In the genomic region with DNA sequence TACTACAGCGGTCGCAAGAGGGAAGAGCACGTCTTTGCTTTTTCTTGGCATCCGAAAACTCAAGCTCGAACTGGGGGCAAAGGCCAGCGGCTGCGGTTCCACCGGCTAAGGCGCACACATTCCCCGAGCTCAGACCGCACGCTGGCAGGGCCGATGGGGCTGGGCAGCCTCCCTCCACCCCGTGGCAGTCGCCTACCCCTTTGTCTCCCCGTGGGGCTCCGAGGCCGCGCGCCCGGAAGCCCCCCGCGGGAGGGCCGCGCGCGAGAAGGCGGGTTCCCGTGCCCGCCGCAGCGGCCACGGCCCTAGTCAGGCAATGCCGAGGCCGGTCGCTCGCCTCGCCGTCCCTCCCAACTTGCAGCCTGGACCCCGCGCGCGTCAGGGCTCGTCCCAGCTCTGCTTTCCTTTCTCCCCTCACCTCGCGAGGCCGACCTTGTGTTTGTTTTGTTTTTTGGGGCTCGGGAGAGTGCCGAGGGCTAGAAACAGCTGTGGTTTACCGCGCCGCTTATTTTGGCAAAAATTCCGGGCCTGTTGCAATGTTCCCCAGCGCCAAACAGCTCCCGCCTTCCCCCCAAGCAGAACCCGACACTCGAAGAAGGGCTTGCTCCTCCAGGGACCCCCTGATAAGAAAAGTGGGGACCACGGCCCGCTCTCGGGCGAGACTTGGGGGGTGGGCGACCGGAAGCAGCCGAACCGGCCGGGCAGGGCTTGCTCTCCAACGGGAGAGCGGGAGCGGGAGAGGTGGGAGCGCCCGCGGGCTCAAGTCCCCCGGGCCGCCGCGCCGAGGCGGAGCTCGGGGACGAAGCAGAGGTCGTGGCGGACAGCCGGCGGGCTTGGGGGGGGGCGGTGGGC, we compare ENCODE assay signal across 8 cellular contexts. TPM values are rescaled to one million over a fixed set of nuclear protein-coding genes. Genes with fewer than 3 reads are reported as not detected.
DNase-seq lines count a peak whose midpoint lies in the region; ATAC-seq and TF ChIP-seq lines count a peak whose summit lies in the region.

No MANE protein-coding gene starts in this region.

- H3K9me3 ChIP-seq in Karpas-422 (ENCODE audit: low read length) (no peaks in the 10 kb centered on the region), left ventricle myocardium inferior (replicated peaks) (no peaks in the 10 kb centered on the region), prostate gland (no peaks in the 10 kb centered on the region), uterus (no peaks in the 10 kb centered on the region)

- DNase-seq in C1 segment of cervical spinal cord (lab: John Stamatoyannopoulos, UW), result peak in 13 of 14 donors; percentile 4 to 84 (median 70)
- DNase-seq in Karpas-422, result peak; percentile 74
- DNase-seq in SW480 (ENCODE audit: low spot score), result peak; percentile 60
- DNase-seq in amniotic epithelial cell (ENCODE audit: low read depth), result peak; percentile 84
- peak; percentile 66 for DNase-seq in left ventricle myocardium inferior
- DNase-seq in prostate gland (ENCODE audit: low spot score), result peak; percentile 52
- peak; percentile 68 to 75 for DNase-seq in uterus

- H3K79me2 ChIP-seq in Karpas-422 (ENCODE audit: low read length), result peaks cover 29% of the 10 kb centered on the region

- TF ChIP-seq POLR2A in prostate gland (IDR thresholded peaks at IDR 0.05) (peak; percentile 35), uterus (IDR thresholded peaks at IDR 0.05) (peak in 1 of 2 donors; percentile 49)

- peak overlapping the region; percentile 37; the same call in 1 of the 2 replicates for H3K27ac ChIP-seq in Karpas-422 (ENCODE audit: low read length)
- H3K27ac ChIP-seq in left ventricle myocardium inferior (replicated peaks), result peak overlapping the region; percentile 100
- peak overlapping the region; percentile 99 to 100 for H3K27ac ChIP-seq in prostate gland
- peak overlapping the region; percentile 98 to 100 for H3K27ac ChIP-seq in uterus

- no peaks in the 10 kb centered on the region for H4K20me1 ChIP-seq in Karpas-422 (ENCODE audit: insufficient read depth, low read depth, low read length)

- intact Hi-C loops in left ventricle myocardium inferior (cut with micrococcal nuclease) (loop anchor here (5.0 to 10.0 kb wide), 2 partner anchors 251 to 591 kb away; no protein-coding TSS in a partner anchor), prostate gland (cut with DNase I) (loop anchor here (2.0 to 10.0 kb wide), 5 partner anchors 77 to 1159 kb away; a partner anchor contains a TSS), uterus (cut with DNase I; ENCODE audit: low total_unique reads) (no loop called here)

- H3K4me3 ChIP-seq in Karpas-422 (ENCODE audit: low read length), result peak overlapping the region; percentile 70
- peak overlapping the region; percentile 96 for H3K4me3 ChIP-seq in left ventricle myocardium inferior
- peak overlapping the region; percentile 87 to 91 for H3K4me3 ChIP-seq in prostate gland
- H3K4me3 ChIP-seq in uterus, result peak overlapping the region; percentile 68 to 90

- peak; percentile 22 for ATAC-seq in GM19452 (IDR thresholded peaks at IDR 0.05; ENCODE audit: unreplicated experiment)

- H3K4me1 ChIP-seq in Karpas-422 (ENCODE audit: low read length) (peaks cover 38% of the 10 kb centered on the region), left ventricle myocardium inferior (peaks cover 37% of the 10 kb centered on the region), prostate gland (replicated peaks) (peaks cover 4% of the 10 kb centered on the region), uterus (peaks cover 0 to 6% of the 10 kb centered on the region in 2 donors)

- H3K27me3 ChIP-seq in Karpas-422 (ENCODE audit: low read length) (no peaks in the 10 kb centered on the region), left ventricle myocardium inferior (ENCODE audit: low read depth) (no peaks in the 10 kb centered on the region), prostate gland (replicated peaks; ENCODE audit: insufficient read depth) (no peaks in the 10 kb centered on the region), uterus (no peaks in the 10 kb centered on the region)

- H2AFZ ChIP-seq in Karpas-422 (ENCODE audit: low read length), result peak overlapping the region; percentile 85

- no peaks in the 10 kb centered on the region for H3K9me2 ChIP-seq in Karpas-422 (replicated peaks; ENCODE audit: insufficient read depth, low read length)

- TF ChIP-seq CTCF in left ventricle myocardium inferior (IDR thresholded peaks at IDR 0.05; ENCODE audit: borderline replicate concordance) (no peak), prostate gland (IDR thresholded peaks at IDR 0.05) (no peak), uterus (IDR thresholded peaks at IDR 0.05) (no peak)

- H3K9ac ChIP-seq in Karpas-422 (ENCODE audit: low read length), result peak overlapping the region; percentile 81

- H3K36me3 ChIP-seq in Karpas-422 (ENCODE audit: insufficient read depth, low read length) (no peaks in the 10 kb centered on the region), left ventricle myocardium inferior (no peaks in the 10 kb centered on the region), prostate gland (no peaks in the 10 kb centered on the region), uterus (no peaks in the 10 kb centered on the region)

- under 1% methylated on average over 83 of the region's 85 CpGs for WGBS in prostate gland

- H3K4me2 ChIP-seq in Karpas-422 (ENCODE audit: low read depth, low read length, poor library complexity, severe bottlenecking), result peak overlapping the region; percentile 86

RNA-seq across cellular contexts. Expression of a gene that starts 0.6 kb away (rescaled TPM):
- total RNA-seq in Karpas-422 (2014; rRNA removed; shearing (Covaris generic); ENCODE audit: low replicate concordance), result 14.7 and 20.7 TPM in 2 replicates
- 5.0 TPM for total RNA-seq in left ventricle myocardium inferior
- 10 to 100 TPM in 1 of 2 donors, 1 to 10 TPM in 1; 8.7 to 14.7 TPM for total RNA-seq in prostate gland
- 10 to 100 TPM in 2 of 4 donors, 1 to 10 TPM in 2; 7.4 to 67.4 (median 13.8) TPM for total RNA-seq in uterus

Comparison
In these comparisons a context has a peak if more than half of its experiments do, and no peak if none do; other contexts are left out.
1. Peak in every context shown above with its lines: DNase-seq, ATAC-seq, H3K4me3 ChIP-seq and H3K27ac ChIP-seq.
2. H3K27ac ChIP-seq: peak in every context shown above with its lines; median percentile 100 in left ventricle myocardium inferior; 100 in prostate gland; 99 in uterus; 37 in Karpas-422.